8 cellular contexts compared by ENCODE assay signal in the genomic region with DNA sequence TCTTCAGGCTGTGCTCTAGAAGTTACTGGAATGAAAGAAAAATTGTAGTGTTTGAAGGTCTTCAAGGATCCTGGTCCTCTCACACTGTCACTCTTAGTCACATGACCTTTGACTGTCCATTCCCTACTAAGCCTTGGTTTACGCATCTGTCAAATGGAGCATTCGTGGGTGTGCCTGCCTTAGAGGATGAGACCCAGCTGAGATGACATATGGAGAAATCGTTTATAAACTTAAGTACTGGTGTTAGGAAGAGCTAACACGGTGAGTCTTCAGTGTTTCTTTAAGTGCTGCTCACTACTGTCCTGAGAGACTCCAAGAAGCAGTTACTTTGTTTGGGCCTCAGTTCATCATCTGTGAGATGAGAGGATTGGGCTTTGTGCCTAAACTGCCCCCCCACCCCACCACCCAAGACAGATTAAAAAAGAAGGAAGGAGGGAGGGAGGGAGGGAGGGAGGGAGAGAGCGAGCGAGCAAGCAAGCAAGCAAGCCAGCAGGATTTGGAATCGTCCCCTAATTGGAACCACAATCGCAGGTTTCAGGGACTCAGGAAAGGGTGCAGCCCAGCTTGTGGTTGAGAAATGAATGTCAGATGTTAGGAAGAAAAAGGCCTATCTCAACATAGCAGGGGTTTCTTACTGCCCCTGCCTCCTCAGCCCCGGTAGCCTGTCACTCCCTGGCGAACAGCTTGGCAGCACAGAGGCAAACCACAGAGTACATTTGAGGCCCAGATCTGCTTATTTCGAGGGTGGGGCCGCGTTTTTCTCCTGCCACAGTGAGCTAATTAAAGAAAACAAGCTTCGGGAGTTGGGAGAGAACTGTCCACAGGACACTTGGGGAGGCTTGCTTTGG. TPM values are rescaled to one million over a fixed set of nuclear protein-coding genes. Genes with fewer than 3 reads are reported as not detected.
DNase-seq lines count a peak whose midpoint lies in the region; ATAC-seq and TF ChIP-seq lines count a peak whose summit lies in the region.

No MANE protein-coding gene starts in this region.

- no peak for DNase-seq in CD14-positive monocyte (ENCODE audit: low spot score)
- DNase-seq in Peyer's patch: peak in 2 of 3 donors; percentile 56 to 73
- DNase-seq in central memory CD8-positive, alpha-beta T cell (ENCODE audit: low spot score in 2 of 2): no peak
- no peak for DNase-seq in naive B cell
- DNase-seq in hippocampal formation (lab: John Stamatoyannopoulos, UW): no peak
- no peak for DNase-seq in NCI-H2107 treated with DMSO at 0.1 percent for 48 hours (lab: John Stamatoyannopoulos, UW; ENCODE audit: unreplicated experiment)
- no peak for DNase-seq in endothelial cell (ENCODE audit: low spot score)

- peak overlapping the region in 3 of 4 donors; percentile 1 to 19 (median 4) for H3K4me3 ChIP-seq in Peyer's patch

- H3K27ac Mint-ChIP-seq in CD14-positive monocyte (peak overlapping the region; percentile 89 to 96 (median 93)), naive B cell (peak overlapping the region in 5 of 6 donors; percentile 92 to 98 (median 97)), endothelial cell (ENCODE audit: unreplicated experiment) (no peak overlapping the region)
- H3K27ac Mint-ChIP-seq in central memory CD8-positive, alpha-beta T cell (ENCODE audit: low read depth): peak overlapping the region; percentile 87

- TF ChIP-seq CTCF in CD14-positive monocyte (IDR thresholded peaks at IDR 0.05) (no peak), Peyer's patch (IDR thresholded peaks at IDR 0.05) (no peak), endothelial cell (IDR thresholded peaks at IDR 0.05; ENCODE audit: unreplicated experiment) (no peak)

- peak; percentile 13 for ATAC-seq in central memory CD8-positive, alpha-beta T cell (replicated peaks; ENCODE audit: extremely low read depth, poor library complexity, severe bottlenecking)
- ATAC-seq in naive B cell (ENCODE audit: low read depth in 2 of 2) (no peak), GM18873 (IDR thresholded peaks at IDR 0.05; ENCODE audit: low FRiP score, unreplicated experiment) (no peak)

- no peaks in the 10 kb centered on the region for H3K9me3 ChIP-seq in Peyer's patch

- peaks cover 3 to 39% (median 23%) of the 10 kb centered on the region in 4 donors for H3K4me1 ChIP-seq in Peyer's patch

- H3K27ac ChIP-seq in Peyer's patch: peak overlapping the region; percentile 39 to 74 (median 52)

- H3K9me3 Mint-ChIP-seq in CD14-positive monocyte (peaks cover 0 to 3% (median 0%) of the 10 kb centered on the region in 7 donors), naive B cell (no peaks in the 10 kb centered on the region), endothelial cell (ENCODE audit: unreplicated experiment) (no peaks in the 10 kb centered on the region)
- H3K9me3 Mint-ChIP-seq in central memory CD8-positive, alpha-beta T cell: no peaks in the 10 kb centered on the region

- H3K36me3 Mint-ChIP-seq in CD14-positive monocyte (peaks cover 40 to 53% of the 10 kb centered on the region in 2 donors), naive B cell (peaks cover 6 to 8% of the 10 kb centered on the region in 2 donors), endothelial cell (ENCODE audit: low read depth, unreplicated experiment) (no peaks in the 10 kb centered on the region)
- peaks cover 11% of the 10 kb centered on the region for H3K36me3 Mint-ChIP-seq in central memory CD8-positive, alpha-beta T cell (ENCODE audit: insufficient read depth)

- H3K27me3 Mint-ChIP-seq in CD14-positive monocyte (ENCODE audit: low read depth in 3 of 3): peaks cover 0 to 2% (median 0%) of the 10 kb centered on the region in 3 donors
- no peaks in the 10 kb centered on the region for H3K27me3 Mint-ChIP-seq in central memory CD8-positive, alpha-beta T cell
- no peaks in the 10 kb centered on the region for H3K27me3 Mint-ChIP-seq in naive B cell
- no peaks in the 10 kb centered on the region for H3K27me3 Mint-ChIP-seq in endothelial cell (ENCODE audit: unreplicated experiment)

- peaks cover 63% of the 10 kb centered on the region for H3K4me1 Mint-ChIP-seq in CD14-positive monocyte
- H3K4me1 Mint-ChIP-seq in central memory CD8-positive, alpha-beta T cell: peaks cover 59% of the 10 kb centered on the region
- peaks cover 55 to 72% (median 64%) of the 10 kb centered on the region in 3 donors for H3K4me1 Mint-ChIP-seq in naive B cell
- peaks cover 3% of the 10 kb centered on the region for H3K4me1 Mint-ChIP-seq in endothelial cell (ENCODE audit: unreplicated experiment)

- H3K27me3 ChIP-seq in Peyer's patch: no peaks in the 10 kb centered on the region

- peaks cover 0 to 11% (median 0%) of the 10 kb centered on the region in 3 donors for H3K36me3 ChIP-seq in Peyer's patch

- H3K4me3 Mint-ChIP-seq in CD14-positive monocyte (peak overlapping the region; percentile 71 to 77), naive B cell (peak overlapping the region; percentile 62 to 92 (median 80)), endothelial cell (ENCODE audit: unreplicated experiment) (no peak overlapping the region)
- H3K4me3 Mint-ChIP-seq in central memory CD8-positive, alpha-beta T cell: peak overlapping the region; percentile 83

- no peak for TF ChIP-seq POLR2A in Peyer's patch (IDR thresholded peaks at IDR 0.05)

- intact Hi-C loops in CD14-positive monocyte (cut with micrococcal nuclease): no loop called here

RNA-seq across cellular contexts. Expression of gene SMAD3, which starts 32.7 kb away (rescaled TPM):
- polyA plus RNA-seq in CD14-positive monocyte (1 to 10 TPM; 4.4 to 5.4 TPM), naive B cell (ENCODE audit: low read depth in 6 of 6) (10 to 100 TPM; 34.7 to 68.7 (median 38.0) TPM)
- total RNA-seq in Peyer's patch (10 to 100 TPM; 43.7 to 80.0 (median 60.2) TPM), endothelial cell (ENCODE audit: unreplicated experiment) (8.2 TPM)

Comparison
In these comparisons a context has a peak if more than half of its experiments do, and no peak if none do; other contexts are left out.
1. DNase-seq: peak in Peyer's patch (2 of 3); none in CD14-positive monocyte (single experiment), central memory CD8-positive, alpha-beta T cell (0 of 2), naive B cell (single experiment), hippocampal formation (0 of 2), NCI-H2107 treated with DMSO at 0.1 percent for 48 hours (single experiment) and endothelial cell (single experiment).